Comparison of ENCODE assay signal across 10 cellular contexts in genomic region chr1:154944422-154945159, GRCh38. TPM values are rescaled to one million over a fixed set of nuclear protein-coding genes. Genes with fewer than 3 reads are reported as not detected.
DNase-seq lines count a peak whose midpoint lies in the region; ATAC-seq, FAIRE-seq and TF ChIP-seq lines count a peak whose summit lies in the region.
"Had no signal": no experiment of that assay in that cellular context is flagged by ENCODE, and none has a peak within 500 bp of the region (broad histone marks: within the 10 kb centered on the region; RNA-seq: fewer than 3 reads in every experiment).

No MANE protein-coding gene starts in this region.

- no peak overlapping the region for H3K4me3 ChIP-seq in CD4-positive, alpha-beta memory T cell (ENCODE audit: low read length in 2 of 2)
- no peak overlapping the region for H3K4me3 ChIP-seq in coronary artery
- H3K4me3 ChIP-seq: breast epithelium had no signal

- no peak for FAIRE-seq in H54 (lab: Jason Lieb, UNC)

- no peak for ATAC-seq in naive thymus-derived CD8-positive, alpha-beta T cell
- ATAC-seq in HG03045 (IDR thresholded peaks at IDR 0.05; ENCODE audit: unreplicated experiment), result no peak
- ATAC-seq: foreskin keratinocyte had no signal

- POLR2A ChIA-PET in CD4-positive, alpha-beta memory T cell (lab: Charles Lee; ENCODE audit: partially characterized antibody), result interaction anchor here (0.7 to 2.0 kb wide), 10 partner anchors 8 to 323 kb away, joined by 3 to 11 read pairs (median 3); partner anchors contain the start of genes FLAD1 and PMVK
- POLR2A ChIA-PET in naive thymus-derived CD8-positive, alpha-beta T cell (lab: Charles Lee), result interaction anchor here (1.0 to 1.9 kb wide), 7 partner anchors 8 to 384 kb away, joined by 3 to 8 read pairs (median 3); partner anchors contain the start of genes PMVK and PYGO2

- DNase-seq in CD4-positive, alpha-beta memory T cell, result no peak
- DNase-seq in NCI-H526 (lab: John Stamatoyannopoulos, UW) (peak; percentile 100), coronary artery (ENCODE audit: low spot score) (no peak), C1 segment of cervical spinal cord (lab: John Stamatoyannopoulos, UW) (no peak), NOMO-1 treated with DMSO at 0.1 percent for 48 hours (lab: John Stamatoyannopoulos, UW; ENCODE audit: unreplicated experiment) (no peak), H54 (ENCODE audit: insufficient read length, low spot score) (no peak)
- no peak for DNase-seq in naive thymus-derived CD8-positive, alpha-beta T cell
- DNase-seq: foreskin keratinocyte had no signal

- H3K4me1 Mint-ChIP-seq in CD4-positive, alpha-beta memory T cell, result peaks cover 47 to 69% (median 59%) of the 10 kb centered on the region in 4 donors
- H3K4me1 Mint-ChIP-seq in naive thymus-derived CD8-positive, alpha-beta T cell, result peaks cover 23 to 64% (median 54%) of the 10 kb centered on the region in 4 donors

- peak overlapping the region; percentile 82 for H3K27ac ChIP-seq in CD4-positive, alpha-beta memory T cell (ENCODE audit: low read depth, low read length)
- H3K27ac ChIP-seq in coronary artery, result peak overlapping the region; percentile 44 to 70
- H3K27ac ChIP-seq: foreskin keratinocyte had no signal

- no peaks in the 10 kb centered on the region for H3K27me3 ChIP-seq in CD4-positive, alpha-beta memory T cell (ENCODE audit: insufficient read depth, low read length)
- H3K27me3 ChIP-seq: breast epithelium, foreskin keratinocyte had no signal

- TF ChIP-seq POLR2A in H54 (IDR thresholded peaks at IDR 0.05; ENCODE audit: low read depth, low read length), result no peak

- CTCF ChIA-PET in CD4-positive, alpha-beta memory T cell (lab: Charles Lee; ENCODE audit: partially characterized antibody), result interaction anchor here (0.6 to 4.4 kb wide), 20 partner anchors 8 to 464 kb away, joined by 3 to 14 read pairs (median 3); partner anchors contain the start of genes ADAR, FLAD1 and PMVK

- no peak for TF ChIP-seq CTCF in coronary artery (IDR thresholded peaks at IDR 0.05)

- H3K4me3 Mint-ChIP-seq in CD4-positive, alpha-beta memory T cell, result peak overlapping the region in 1 of 8 donors; percentile 85
- H3K4me3 Mint-ChIP-seq in naive thymus-derived CD8-positive, alpha-beta T cell, result peak overlapping the region in 1 of 10 donors; percentile 15

- peaks cover 47% of the 10 kb centered on the region for H3K36me3 ChIP-seq in CD4-positive, alpha-beta memory T cell (ENCODE audit: insufficient read depth, low read length)
- H3K36me3 ChIP-seq: breast epithelium had no signal

- no peaks in the 10 kb centered on the region for H3K9me3 ChIP-seq in CD4-positive, alpha-beta memory T cell (ENCODE audit: control insufficient read depth in 1 of 2, low read length in 2 of 2)
- H3K9me3 ChIP-seq: breast epithelium had no signal

- intact Hi-C loops in CD4-positive, alpha-beta memory T cell (cut with micrococcal nuclease), result no loop called here

- peaks cover 21 to 57% of the 10 kb centered on the region in 2 donors for H3K36me3 Mint-ChIP-seq in CD4-positive, alpha-beta memory T cell
- H3K36me3 Mint-ChIP-seq in naive thymus-derived CD8-positive, alpha-beta T cell, result peaks cover 0 to 52% (median 5%) of the 10 kb centered on the region in 3 donors

- no peaks in the 10 kb centered on the region for H3K27me3 Mint-ChIP-seq in CD4-positive, alpha-beta memory T cell
- H3K27me3 Mint-ChIP-seq in naive thymus-derived CD8-positive, alpha-beta T cell, result no peaks in the 10 kb centered on the region

- H3K27ac Mint-ChIP-seq in CD4-positive, alpha-beta memory T cell, result peak overlapping the region; percentile 61 to 97 (median 96)
- peak overlapping the region in 9 of 10 donors; percentile 74 to 95 (median 91) for H3K27ac Mint-ChIP-seq in naive thymus-derived CD8-positive, alpha-beta T cell

- H3K9me3 Mint-ChIP-seq in CD4-positive, alpha-beta memory T cell, result peaks cover 0 to 2% (median 0%) of the 10 kb centered on the region in 8 donors
- H3K9me3 Mint-ChIP-seq in naive thymus-derived CD8-positive, alpha-beta T cell, result no peaks in the 10 kb centered on the region

- H3K4me1 ChIP-seq in CD4-positive, alpha-beta memory T cell (ENCODE audit: insufficient read depth, low read length), result peaks cover 77% of the 10 kb centered on the region
- H3K4me1 ChIP-seq: foreskin keratinocyte had no signal

RNA-seq across cellular contexts. Expression of gene PMVK, which starts 8.1 kb away (rescaled TPM):
- total RNA-seq in CD4-positive, alpha-beta memory T cell, result 10 to 100 TPM; 17.6 to 21.2 TPM
- polyA plus RNA-seq in CD4-positive, alpha-beta memory T cell, result 10 to 100 TPM; 61.7 to 87.0 TPM
- 10 to 100 TPM; 11.7 to 13.5 TPM for total RNA-seq in naive thymus-derived CD8-positive, alpha-beta T cell
- polyA plus RNA-seq in naive thymus-derived CD8-positive, alpha-beta T cell, result 10 to 100 TPM; 41.0 to 45.7 (median 45.1) TPM

RNA-seq across cellular contexts. Expression of gene PBXIP1, which starts 11.3 kb away (rescaled TPM):
- 100 to 1,000 TPM; 435 to 438 TPM for total RNA-seq in CD4-positive, alpha-beta memory T cell
- polyA plus RNA-seq in CD4-positive, alpha-beta memory T cell, result 100 to 1,000 TPM; 263 to 404 TPM
- 100 to 1,000 TPM; 317 to 319 TPM for total RNA-seq in naive thymus-derived CD8-positive, alpha-beta T cell
- polyA plus RNA-seq in naive thymus-derived CD8-positive, alpha-beta T cell, result 100 to 1,000 TPM; 182 to 239 (median 183) TPM

RNA-seq across cellular contexts. Expression of gene PYGO2, which starts 17.0 kb away (rescaled TPM):
- total RNA-seq in CD4-positive, alpha-beta memory T cell, result 10 to 100 TPM; 78.4 to 80.2 TPM
- 10 to 100 TPM; 22.5 to 54.2 TPM for polyA plus RNA-seq in CD4-positive, alpha-beta memory T cell
- 10 to 100 TPM; 55.6 to 57.3 TPM for total RNA-seq in naive thymus-derived CD8-positive, alpha-beta T cell
- 10 to 100 TPM; 21.5 to 50.8 (median 35.8) TPM for polyA plus RNA-seq in naive thymus-derived CD8-positive, alpha-beta T cell

RNA-seq across cellular contexts. Expression of gene SHC1, which starts 26.0 kb away (rescaled TPM):
- total RNA-seq in CD4-positive, alpha-beta memory T cell, result 10 to 100 TPM; 78.4 to 81.7 TPM
- polyA plus RNA-seq in CD4-positive, alpha-beta memory T cell, result 10 to 100 TPM; 36.4 to 44.5 TPM
- total RNA-seq in naive thymus-derived CD8-positive, alpha-beta T cell, result 10 to 100 TPM; 60.7 to 68.5 TPM
- 10 to 100 TPM; 22.6 to 27.4 (median 24.4) TPM for polyA plus RNA-seq in naive thymus-derived CD8-positive, alpha-beta T cell

RNA-seq across cellular contexts. Expression of gene CKS1B, which starts 29.9 kb away (rescaled TPM):
- 10 to 100 TPM; 12.2 to 13.0 TPM for total RNA-seq in CD4-positive, alpha-beta memory T cell
- polyA plus RNA-seq in CD4-positive, alpha-beta memory T cell, result 10 to 100 TPM; 50.2 to 67.9 TPM
- 10 to 100 TPM; 11.1 to 11.7 TPM for total RNA-seq in naive thymus-derived CD8-positive, alpha-beta T cell
- 10 to 100 TPM; 58.0 to 66.6 (median 63.0) TPM for polyA plus RNA-seq in naive thymus-derived CD8-positive, alpha-beta T cell

Comparison
In these comparisons a context has a peak if more than half of its experiments do, and no peak if none do; other contexts are left out.
1. DNase-seq: peak in NCI-H526 (2 of 2); none in CD4-positive, alpha-beta memory T cell (0 of 5), coronary artery (single experiment), naive thymus-derived CD8-positive, alpha-beta T cell (0 of 10), C1 segment of cervical spinal cord (0 of 14), NOMO-1 treated with DMSO at 0.1 percent for 48 hours (single experiment) and H54 (single experiment).